8 cellular contexts compared by ENCODE assay signal in genomic region chr1:206784471-206784903, GRCh38. TPM values are rescaled to one million over a fixed set of nuclear protein-coding genes. Genes with fewer than 3 reads are reported as not detected.
DNase-seq lines count a peak whose midpoint lies in the region; ATAC-seq and TF ChIP-seq lines count a peak whose summit lies in the region.

No MANE protein-coding gene starts in this region.

- H3K4me3 Mint-ChIP-seq in activated naive CD4-positive, alpha-beta T cell treated with anti-CD3 and anti-CD28 coated beads, Interleukin-2, amount 10 ng/mL, durations not matched to agents 7 days and 5 days, result peak overlapping the region; percentile 51

- ATAC-seq in GM21515 (IDR thresholded peaks at IDR 0.05; ENCODE audit: unreplicated experiment) (peak; percentile 67), left lobe of liver (no peak)

- H3K36me3 ChIP-seq in KOPT-K1 (ENCODE audit: insufficient read depth, low read length) (no peaks in the 10 kb centered on the region), WERI-Rb-1 (no peaks in the 10 kb centered on the region), H7 (replicated peaks; ENCODE audit: control insufficient read depth, insufficient read depth, low read length) (no peaks in the 10 kb centered on the region)

- H3K27me3 Mint-ChIP-seq in activated naive CD4-positive, alpha-beta T cell treated with anti-CD3 and anti-CD28 coated beads, Interleukin-2, amount 10 ng/mL, durations not matched to agents 7 days and 5 days, result peaks cover 45% of the 10 kb centered on the region

- H3K36me3 Mint-ChIP-seq in activated naive CD4-positive, alpha-beta T cell treated with anti-CD3 and anti-CD28 coated beads, Interleukin-2, amount 10 ng/mL, durations not matched to agents 7 days and 5 days, result peaks cover 4% of the 10 kb centered on the region

- CTCF ChIA-PET in activated naive CD4-positive, alpha-beta T cell treated with anti-CD3 and anti-CD28 coated beads, Interleukin-2, amount 10 ng/mL, durations not matched to agents 7 days and 5 days (lab: Charles Lee), result interaction anchor here (0.8 to 4.2 kb wide), 7 partner anchors 13 to 127 kb away, joined by 3 to 11 read pairs (median 4); partner anchors contain the start of gene IL10

- peaks cover 62% of the 10 kb centered on the region for H3K4me1 Mint-ChIP-seq in activated naive CD4-positive, alpha-beta T cell treated with anti-CD3 and anti-CD28 coated beads, Interleukin-2, amount 10 ng/mL, durations not matched to agents 7 days and 5 days

- peak overlapping the region; percentile 84 for H3K27ac Mint-ChIP-seq in activated naive CD4-positive, alpha-beta T cell treated with anti-CD3 and anti-CD28 coated beads, Interleukin-2, amount 10 ng/mL, durations not matched to agents 7 days and 5 days

- H3K4me3 ChIP-seq in WERI-Rb-1 (ENCODE audit: low read depth, low read length), result no peak overlapping the region
- no peak overlapping the region for H3K4me3 ChIP-seq in H7 (ENCODE audit: insufficient read depth, low read depth, low read length)

- peak overlapping the region; percentile 12 for H3K27ac ChIP-seq in KOPT-K1 (ENCODE audit: low read depth, low read length, poor library complexity, severe bottlenecking)
- no peak overlapping the region for H3K27ac ChIP-seq in WERI-Rb-1

- H3K9me3 Mint-ChIP-seq in activated naive CD4-positive, alpha-beta T cell treated with anti-CD3 and anti-CD28 coated beads, Interleukin-2, amount 10 ng/mL, durations not matched to agents 7 days and 5 days, result no peaks in the 10 kb centered on the region

- no peak for TF ChIP-seq CTCF in WERI-Rb-1 (IDR thresholded peaks at IDR 0.05; ENCODE audit: low read depth, low read length)

- DNase-seq in activated naive CD4-positive, alpha-beta T cell treated with anti-CD3 and anti-CD28 coated beads, Interleukin-2, amount 10 ng/mL, durations not matched to agents 7 days and 5 days, result peak; percentile 93
- DNase-seq in stimulated activated CD8-positive, alpha-beta memory T cell treated with anti-CD3 and anti-CD28 coated beads, Interleukin-7, amount 100 ng/mL, for 4 hours (ENCODE audit: low read depth in 2 of 2), result peak; percentile 83 to 90
- DNase-seq in WERI-Rb-1, result no peak
- no peak for DNase-seq in left lobe of liver (ENCODE audit: low spot score)
- no peak for DNase-seq in inferior parietal cortex (ENCODE audit: extremely low spot score)
- DNase-seq in H7, result no peak

- H3K9me3 ChIP-seq in KOPT-K1 (ENCODE audit: insufficient read depth, low read length, poor library complexity, severe bottlenecking) (no peaks in the 10 kb centered on the region), WERI-Rb-1 (ENCODE audit: severe bottlenecking) (no peaks in the 10 kb centered on the region)

- peaks cover 59% of the 10 kb centered on the region for H3K27me3 ChIP-seq in WERI-Rb-1 (ENCODE audit: insufficient read depth, low read depth, severe bottlenecking)
- H3K27me3 ChIP-seq in H7 (ENCODE audit: control insufficient read depth, insufficient read depth, low read length), result no peaks in the 10 kb centered on the region

RNA-seq across cellular contexts. Expression of gene IL10, which starts 12.2 kb away (rescaled TPM):
- 0.18 TPM for total RNA-seq in left lobe of liver
- not detected in 2 replicates for total RNA-seq in H7 (2014; rRNA removed; shearing (Covaris generic))

RNA-seq across cellular contexts. Expression of gene IL19, which starts 13.9 kb away (rescaled TPM):
- not detected for total RNA-seq in left lobe of liver
- total RNA-seq in H7 (2014; rRNA removed; shearing (Covaris generic)), result not detected in 2 replicates

Comparison
In these comparisons a context has a peak if more than half of its experiments do, and no peak if none do; other contexts are left out.
1. DNase-seq: peak in activated naive CD4-positive, alpha-beta T cell treated with anti-CD3 and anti-CD28 coated beads, Interleukin-2, amount 10 ng/mL, durations not matched to agents 7 days and 5 days (single experiment) and stimulated activated CD8-positive, alpha-beta memory T cell treated with anti-CD3 and anti-CD28 coated beads, Interleukin-7, amount 100 ng/mL, for 4 hours (2 of 2); none in WERI-Rb-1 (single experiment), left lobe of liver (single experiment), inferior parietal cortex (single experiment) and H7 (single experiment).